In the genomic region with DNA sequence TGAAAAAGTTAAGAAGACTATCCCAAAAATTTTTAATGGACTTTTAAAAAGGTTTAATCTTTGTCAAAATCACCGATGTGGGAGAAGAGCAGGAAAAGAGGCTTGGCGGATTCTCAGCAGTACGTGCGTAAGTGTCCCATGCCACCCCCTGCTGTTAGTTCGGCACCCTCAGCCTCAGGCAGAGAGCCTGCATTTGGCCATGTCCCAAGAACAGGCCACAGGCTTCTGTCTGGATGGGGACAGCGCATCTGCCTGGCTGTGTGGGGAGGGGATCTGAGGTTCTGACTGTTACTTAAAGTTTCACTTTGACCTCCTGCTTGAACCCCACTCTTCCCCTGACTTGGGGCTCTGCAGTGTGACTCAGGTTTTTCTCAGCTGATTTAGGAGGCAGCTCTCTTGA, we compare ENCODE assay signal across 3 cellular contexts.
TF ChIP-seq lines count a peak whose summit lies in the region.

No MANE protein-coding gene starts in this region.

TF ChIP-seq in SK-N-SH, 30 proteins besides CTCF, POLR2A, EP300 and RAD21:
- TF ChIP-seq SMC3 (IDR thresholded peaks at IDR 0.05; ENCODE audit: low read depth, low read length), result peak; percentile 44; the same call in 1 of the 2 replicates
- no peak for TF ChIP-seq ELF1 (IDR thresholded peaks at IDR 0.05)
- TF ChIP-seq, protein P1, sequence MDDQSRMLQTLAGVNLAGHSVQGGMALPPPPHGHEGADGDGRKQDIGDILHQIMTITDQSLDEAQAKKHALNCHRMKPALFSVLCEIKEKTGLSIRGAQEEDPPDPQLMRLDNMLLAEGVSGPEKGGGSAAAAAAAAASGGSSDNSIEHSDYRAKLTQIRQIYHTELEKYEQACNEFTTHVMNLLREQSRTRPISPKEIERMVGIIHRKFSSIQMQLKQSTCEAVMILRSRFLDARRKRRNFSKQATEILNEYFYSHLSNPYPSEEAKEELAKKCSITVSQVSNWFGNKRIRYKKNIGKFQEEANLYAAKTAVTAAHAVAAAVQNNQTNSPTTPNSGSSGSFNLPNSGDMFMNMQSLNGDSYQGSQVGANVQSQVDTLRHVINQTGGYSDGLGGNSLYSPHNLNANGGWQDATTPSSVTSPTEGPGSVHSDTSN (IDR thresholded peaks at IDR 0.05), result no peak

TF ChIP-seq in SK-N-SH treated with all-trans-retinoic acid at 6 μM for 48 hours, 23 proteins besides CTCF, POLR2A, EP300 and RAD21 (continues in another document):
- TF ChIP-seq ARNTL (CRISPR knock-in tag; IDR thresholded peaks at IDR 0.05; ENCODE audit: borderline replicate concordance, low read depth), result no peak
- TF ChIP-seq, protein P2, sequence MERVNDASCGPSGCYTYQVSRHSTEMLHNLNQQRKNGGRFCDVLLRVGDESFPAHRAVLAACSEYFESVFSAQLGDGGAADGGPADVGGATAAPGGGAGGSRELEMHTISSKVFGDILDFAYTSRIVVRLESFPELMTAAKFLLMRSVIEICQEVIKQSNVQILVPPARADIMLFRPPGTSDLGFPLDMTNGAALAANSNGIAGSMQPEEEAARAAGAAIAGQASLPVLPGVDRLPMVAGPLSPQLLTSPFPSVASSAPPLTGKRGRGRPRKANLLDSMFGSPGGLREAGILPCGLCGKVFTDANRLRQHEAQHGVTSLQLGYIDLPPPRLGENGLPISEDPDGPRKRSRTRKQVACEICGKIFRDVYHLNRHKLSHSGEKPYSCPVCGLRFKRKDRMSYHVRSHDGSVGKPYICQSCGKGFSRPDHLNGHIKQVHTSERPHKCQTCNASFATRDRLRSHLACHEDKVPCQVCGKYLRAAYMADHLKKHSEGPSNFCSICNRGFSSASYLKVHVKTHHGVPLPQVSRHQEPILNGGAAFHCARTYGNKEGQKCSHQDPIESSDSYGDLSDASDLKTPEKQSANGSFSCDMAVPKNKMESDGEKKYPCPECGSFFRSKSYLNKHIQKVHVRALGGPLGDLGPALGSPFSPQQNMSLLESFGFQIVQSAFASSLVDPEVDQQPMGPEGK (CRISPR knock-in tag; IDR thresholded peaks at IDR 0.05; ENCODE audit: borderline replicate concordance), result no peak
- TF ChIP-seq ISL1 (CRISPR knock-in tag; IDR thresholded peaks at IDR 0.05), result no peak
- TF ChIP-seq, protein P3, sequence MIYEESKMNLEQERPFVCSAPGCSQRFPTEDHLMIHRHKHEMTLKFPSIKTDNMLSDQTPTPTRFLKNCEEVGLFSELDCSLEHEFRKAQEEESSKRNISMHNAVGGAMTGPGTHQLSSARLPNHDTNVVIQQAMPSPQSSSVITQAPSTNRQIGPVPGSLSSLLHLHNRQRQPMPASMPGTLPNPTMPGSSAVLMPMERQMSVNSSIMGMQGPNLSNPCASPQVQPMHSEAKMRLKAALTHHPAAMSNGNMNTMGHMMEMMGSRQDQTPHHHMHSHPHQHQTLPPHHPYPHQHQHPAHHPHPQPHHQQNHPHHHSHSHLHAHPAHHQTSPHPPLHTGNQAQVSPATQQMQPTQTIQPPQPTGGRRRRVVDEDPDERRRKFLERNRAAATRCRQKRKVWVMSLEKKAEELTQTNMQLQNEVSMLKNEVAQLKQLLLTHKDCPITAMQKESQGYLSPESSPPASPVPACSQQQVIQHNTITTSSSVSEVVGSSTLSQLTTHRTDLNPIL (CRISPR knock-in tag; IDR thresholded peaks at IDR 0.05; ENCODE audit: low read depth), result no peak
- no peak for TF ChIP-seq ZNF8 (CRISPR knock-in tag; IDR thresholded peaks at IDR 0.05)
- TF ChIP-seq ZC3H10 (CRISPR knock-in tag; IDR thresholded peaks at IDR 0.05), result no peak
- TF ChIP-seq, protein P4, sequence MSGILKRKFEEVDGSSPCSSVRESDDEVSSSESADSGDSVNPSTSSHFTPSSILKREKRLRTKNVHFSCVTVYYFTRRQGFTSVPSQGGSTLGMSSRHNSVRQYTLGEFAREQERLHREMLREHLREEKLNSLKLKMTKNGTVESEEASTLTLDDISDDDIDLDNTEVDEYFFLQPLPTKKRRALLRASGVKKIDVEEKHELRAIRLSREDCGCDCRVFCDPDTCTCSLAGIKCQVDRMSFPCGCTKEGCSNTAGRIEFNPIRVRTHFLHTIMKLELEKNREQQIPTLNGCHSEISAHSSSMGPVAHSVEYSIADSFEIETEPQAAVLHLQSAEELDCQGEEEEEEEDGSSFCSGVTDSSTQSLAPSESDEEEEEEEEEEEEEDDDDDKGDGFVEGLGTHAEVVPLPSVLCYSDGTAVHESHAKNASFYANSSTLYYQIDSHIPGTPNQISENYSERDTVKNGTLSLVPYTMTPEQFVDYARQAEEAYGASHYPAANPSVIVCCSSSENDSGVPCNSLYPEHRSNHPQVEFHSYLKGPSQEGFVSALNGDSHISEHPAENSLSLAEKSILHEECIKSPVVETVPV (CRISPR knock-in tag; IDR thresholded peaks at IDR 0.05), result no peak
- no peak for TF ChIP-seq CSDC2 (CRISPR knock-in tag; IDR thresholded peaks at IDR 0.05)
- TF ChIP-seq BACH2 (CRISPR knock-in tag; IDR thresholded peaks at IDR 0.05; ENCODE audit: borderline replicate concordance), result no peak
- TF ChIP-seq GLIS3 (CRISPR knock-in tag; IDR thresholded peaks at IDR 0.05), result no peak
- TF ChIP-seq ZFP3 (CRISPR knock-in tag; IDR thresholded peaks at IDR 0.05), result no peak
- no peak for TF ChIP-seq PPARA (CRISPR knock-in tag; IDR thresholded peaks at IDR 0.05; ENCODE audit: borderline replicate concordance)
- TF ChIP-seq ZFP30 (CRISPR knock-in tag; IDR thresholded peaks at IDR 0.05), result no peak
- TF ChIP-seq ZNF565 (CRISPR knock-in tag; conservative IDR thresholded peaks at IDR 0.05; ENCODE audit: low read depth), result no peak
- no peak for TF ChIP-seq ESRRG (CRISPR knock-in tag; IDR thresholded peaks at IDR 0.05)
- no peak for TF ChIP-seq TCF4 (CRISPR knock-in tag; IDR thresholded peaks at IDR 0.05; ENCODE audit: borderline replicate concordance)
- TF ChIP-seq ZNF70 (CRISPR knock-in tag; IDR thresholded peaks at IDR 0.05), result no peak
- TF ChIP-seq RARB (CRISPR knock-in tag; IDR thresholded peaks at IDR 0.05), result no peak
- TF ChIP-seq, protein P5, sequence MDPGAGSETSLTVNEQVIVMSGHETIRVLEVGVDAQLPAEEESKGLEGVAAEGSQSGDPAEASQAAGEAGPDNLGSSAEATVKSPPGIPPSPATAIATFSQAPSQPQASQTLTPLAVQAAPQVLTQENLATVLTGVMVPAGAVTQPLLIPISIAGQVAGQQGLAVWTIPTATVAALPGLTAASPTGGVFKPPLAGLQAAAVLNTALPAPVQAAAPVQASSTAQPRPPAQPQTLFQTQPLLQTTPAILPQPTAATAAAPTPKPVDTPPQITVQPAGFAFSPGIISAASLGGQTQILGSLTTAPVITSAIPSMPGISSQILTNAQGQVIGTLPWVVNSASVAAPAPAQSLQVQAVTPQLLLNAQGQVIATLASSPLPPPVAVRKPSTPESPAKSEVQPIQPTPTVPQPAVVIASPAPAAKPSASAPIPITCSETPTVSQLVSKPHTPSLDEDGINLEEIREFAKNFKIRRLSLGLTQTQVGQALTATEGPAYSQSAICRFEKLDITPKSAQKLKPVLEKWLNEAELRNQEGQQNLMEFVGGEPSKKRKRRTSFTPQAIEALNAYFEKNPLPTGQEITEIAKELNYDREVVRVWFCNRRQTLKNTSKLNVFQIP (CRISPR knock-in tag; IDR thresholded peaks at IDR 0.05; ENCODE audit: borderline replicate concordance, low read depth), result no peak

TF ChIP-seq in GM23338, 12 proteins besides CTCF, POLR2A, EP300 and RAD21:
- TF ChIP-seq POLR2AphosphoS5 (IDR thresholded peaks at IDR 0.05; ENCODE audit: low read depth) (no peak), JUNB (IDR thresholded peaks at IDR 0.05; ENCODE audit: unreplicated experiment) (no peak), CREB1 (CRISPR knock-in tag; IDR thresholded peaks at IDR 0.05; ENCODE audit: low read depth) (no peak), ZNF114 (CRISPR knock-in tag; IDR thresholded peaks at IDR 0.05) (no peak), STAT1 (IDR thresholded peaks at IDR 0.05; ENCODE audit: unreplicated experiment) (no peak), ZNF331 (CRISPR knock-in tag; IDR thresholded peaks at IDR 0.05; ENCODE audit: low read depth) (no peak), EZH2 (IDR thresholded peaks at IDR 0.05; ENCODE audit: low read depth, unreplicated experiment) (no peak), EZH2phosphoT487 (IDR thresholded peaks at IDR 0.05; ENCODE audit: unreplicated experiment) (no peak), REST (IDR thresholded peaks at IDR 0.05; ENCODE audit: unreplicated experiment) (no peak), ETS1 (IDR thresholded peaks at IDR 0.05) (no peak), NANOG (IDR thresholded peaks at IDR 0.05; ENCODE audit: borderline replicate concordance) (no peak)
- TF ChIP-seq, protein P6, sequence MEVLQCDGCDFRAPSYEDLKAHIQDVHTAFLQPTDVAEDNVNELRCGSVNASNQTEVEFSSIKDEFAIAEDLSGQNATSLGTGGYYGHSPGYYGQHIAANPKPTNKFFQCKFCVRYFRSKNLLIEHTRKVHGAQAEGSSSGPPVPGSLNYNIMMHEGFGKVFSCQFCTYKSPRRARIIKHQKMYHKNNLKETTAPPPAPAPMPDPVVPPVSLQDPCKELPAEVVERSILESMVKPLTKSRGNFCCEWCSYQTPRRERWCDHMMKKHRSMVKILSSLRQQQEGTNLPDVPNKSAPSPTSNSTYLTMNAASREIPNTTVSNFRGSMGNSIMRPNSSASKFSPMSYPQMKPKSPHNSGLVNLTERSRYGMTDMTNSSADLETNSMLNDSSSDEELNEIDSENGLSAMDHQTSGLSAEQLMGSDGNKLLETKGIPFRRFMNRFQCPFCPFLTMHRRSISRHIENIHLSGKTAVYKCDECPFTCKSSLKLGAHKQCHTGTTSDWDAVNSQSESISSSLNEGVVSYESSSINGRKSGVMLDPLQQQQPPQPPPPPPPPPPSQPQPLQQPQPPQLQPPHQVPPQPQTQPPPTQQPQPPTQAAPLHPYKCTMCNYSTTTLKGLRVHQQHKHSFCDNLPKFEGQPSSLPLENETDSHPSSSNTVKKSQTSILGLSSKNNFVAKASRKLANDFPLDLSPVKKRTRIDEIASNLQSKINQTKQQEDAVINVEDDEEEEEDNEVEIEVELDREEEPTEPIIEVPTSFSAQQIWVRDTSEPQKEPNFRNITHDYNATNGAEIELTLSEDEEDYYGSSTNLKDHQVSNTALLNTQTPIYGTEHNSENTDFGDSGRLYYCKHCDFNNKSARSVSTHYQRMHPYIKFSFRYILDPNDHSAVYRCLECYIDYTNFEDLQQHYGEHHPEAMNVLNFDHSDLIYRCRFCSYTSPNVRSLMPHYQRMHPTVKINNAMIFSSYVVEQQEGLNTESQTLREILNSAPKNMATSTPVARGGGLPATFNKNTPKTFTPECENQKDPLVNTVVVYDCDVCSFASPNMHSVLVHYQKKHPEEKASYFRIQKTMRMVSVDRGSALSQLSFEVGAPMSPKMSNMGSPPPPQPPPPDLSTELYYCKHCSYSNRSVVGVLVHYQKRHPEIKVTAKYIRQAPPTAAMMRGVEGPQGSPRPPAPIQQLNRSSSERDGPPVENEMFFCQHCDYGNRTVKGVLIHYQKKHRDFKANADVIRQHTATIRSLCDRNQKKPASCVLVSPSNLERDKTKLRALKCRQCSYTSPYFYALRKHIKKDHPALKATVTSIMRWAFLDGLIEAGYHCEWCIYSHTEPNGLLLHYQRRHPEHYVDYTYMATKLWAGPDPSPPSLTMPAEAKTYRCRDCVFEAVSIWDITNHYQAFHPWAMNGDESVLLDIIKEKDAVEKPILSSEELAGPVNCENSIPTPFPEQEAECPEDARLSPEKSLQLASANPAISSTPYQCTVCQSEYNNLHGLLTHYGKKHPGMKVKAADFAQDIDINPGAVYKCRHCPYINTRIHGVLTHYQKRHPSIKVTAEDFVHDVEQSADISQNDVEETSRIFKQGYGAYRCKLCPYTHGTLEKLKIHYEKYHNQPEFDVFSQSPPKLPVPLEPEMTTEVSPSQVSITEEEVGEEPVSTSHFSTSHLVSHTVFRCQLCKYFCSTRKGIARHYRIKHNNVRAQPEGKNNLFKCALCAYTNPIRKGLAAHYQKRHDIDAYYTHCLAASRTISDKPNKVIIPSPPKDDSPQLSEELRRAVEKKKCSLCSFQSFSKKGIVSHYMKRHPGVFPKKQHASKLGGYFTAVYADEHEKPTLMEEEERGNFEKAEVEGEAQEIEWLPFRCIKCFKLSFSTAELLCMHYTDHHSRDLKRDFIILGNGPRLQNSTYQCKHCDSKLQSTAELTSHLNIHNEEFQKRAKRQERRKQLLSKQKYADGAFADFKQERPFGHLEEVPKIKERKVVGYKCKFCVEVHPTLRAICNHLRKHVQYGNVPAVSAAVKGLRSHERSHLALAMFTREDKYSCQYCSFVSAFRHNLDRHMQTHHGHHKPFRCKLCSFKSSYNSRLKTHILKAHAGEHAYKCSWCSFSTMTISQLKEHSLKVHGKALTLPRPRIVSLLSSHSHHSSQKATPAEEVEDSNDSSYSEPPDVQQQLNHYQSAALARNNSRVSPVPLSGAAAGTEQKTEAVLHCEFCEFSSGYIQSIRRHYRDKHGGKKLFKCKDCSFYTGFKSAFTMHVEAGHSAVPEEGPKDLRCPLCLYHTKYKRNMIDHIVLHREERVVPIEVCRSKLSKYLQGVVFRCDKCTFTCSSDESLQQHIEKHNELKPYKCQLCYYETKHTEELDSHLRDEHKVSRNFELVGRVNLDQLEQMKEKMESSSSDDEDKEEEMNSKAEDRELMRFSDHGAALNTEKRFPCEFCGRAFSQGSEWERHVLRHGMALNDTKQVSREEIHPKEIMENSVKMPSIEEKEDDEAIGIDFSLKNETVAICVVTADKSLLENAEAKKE (CRISPR knock-in tag; IDR thresholded peaks at IDR 0.05), result no peak
TF ChIP-seq in GM23338: peak in this region for 0.
